In genomic region chr5:133052317-133053175, GRCh38 we compare ENCODE assay signal across 7 cellular contexts. TPM values are rescaled to one million over a fixed set of nuclear protein-coding genes. Genes with fewer than 3 reads are reported as not detected.
A peak's percentile ranks its signal among the peaks of the same experiment; 100 is the strongest.
DNase-seq lines count a peak whose midpoint lies in the region; FAIRE-seq and TF ChIP-seq lines count a peak whose summit lies in the region.

No MANE protein-coding gene starts in this region.

- TF ChIP-seq CTCF in choroid plexus epithelial cell (conservative IDR thresholded peaks at IDR 0.05; ENCODE audit: low read depth, low read length): no peak

- H3K4me3 ChIP-seq in choroid plexus epithelial cell (ENCODE audit: low read depth, low read length): peak overlapping the region; percentile 99

- peak; percentile 74 for FAIRE-seq in GM12891 (lab: Jason Lieb, UNC)
- no peak for FAIRE-seq in H54 (lab: Jason Lieb, UNC)

- no peak for TF ChIP-seq POLR2A in GM12891 (IDR thresholded peaks at IDR 0.05; ENCODE audit: low read depth, low read length)
- TF ChIP-seq POLR2A in H54 (IDR thresholded peaks at IDR 0.05; ENCODE audit: low read depth, low read length): no peak

- DNase-seq in GM12891 (ENCODE audit: insufficient read length, low spot score) (peak; percentile 53), H54 (ENCODE audit: insufficient read length, low spot score) (peak; percentile 60), M059J (ENCODE audit: low read depth) (peak; percentile 60), choroid plexus epithelial cell (ENCODE audit: low read depth) (peak; percentile 63), left kidney (ENCODE audit: low read depth, low spot score) (peak; percentile 80)
- peak; percentile 75 for DNase-seq in activated CD4-positive, CD25-positive, alpha-beta regulatory T cell treated with anti-CD3 and anti-CD28 coated beads, Interleukin-2, amount 50 U/mL, for 72 hours
- DNase-seq in stimulated activated CD4-positive, alpha-beta T cell treated with anti-CD3 and anti-CD28 coated beads, Interleukin-2, amount 100 ng/mL, for 4 hours (ENCODE audit: low read depth): peak; percentile 23

TF ChIP-seq in GM12891, 5 proteins besides CTCF, POLR2A, EP300 and RAD21:
- TF ChIP-seq PAX5 (IDR thresholded peaks at IDR 0.05; ENCODE audit: insufficient read depth, low read length, severe bottlenecking) (no peak), SPI1 (IDR thresholded peaks at IDR 0.05; ENCODE audit: low read depth, low read length) (no peak), POLR2AphosphoS5 (IDR thresholded peaks at IDR 0.05; ENCODE audit: low read depth, low read length) (peak; percentile 50; the same call in 1 of the 2 replicates), TAF1 (IDR thresholded peaks at IDR 0.05; ENCODE audit: low read depth, low read length) (no peak; the same call in 1 of the 2 replicates), POU2F2 (IDR thresholded peaks at IDR 0.05; ENCODE audit: low read depth, low read length) (no peak)

RNA-seq across cellular contexts. Expression of gene HSPA4, which starts 0.7 kb away (rescaled TPM):
- polyA plus RNA-seq in GM12891 (2012; ENCODE audit: low read depth, missing spikeins): 85.3 TPM
- total RNA-seq in M059J (2014; rRNA removed; shearing (Covaris generic)): 93.8 and 115 TPM in 2 replicates

RNA-seq across cellular contexts. Expression of gene ZCCHC10, which starts 26.2 kb away (rescaled TPM):
- 44.3 TPM for polyA plus RNA-seq in GM12891 (2012; ENCODE audit: low read depth, missing spikeins)
- 45.1 and 46.4 TPM in 2 replicates for total RNA-seq in M059J (2014; rRNA removed; shearing (Covaris generic))

Comparison
In these comparisons a context has a peak if more than half of its experiments do, and no peak if none do; other contexts are left out.
1. Peak in every context shown above with its lines: DNase-seq and H3K4me3 ChIP-seq.
2. DNase-seq: peak in every context shown above with its lines; median percentile 80 in left kidney; 75 in activated CD4-positive, CD25-positive, alpha-beta regulatory T cell treated with anti-CD3 and anti-CD28 coated beads, Interleukin-2, amount 50 U/mL, for 72 hours; 63 in choroid plexus epithelial cell; 60 in H54; 60 in M059J; 53 in GM12891; 23 in stimulated activated CD4-positive, alpha-beta T cell treated with anti-CD3 and anti-CD28 coated beads, Interleukin-2, amount 100 ng/mL, for 4 hours.